In the genomic region with DNA sequence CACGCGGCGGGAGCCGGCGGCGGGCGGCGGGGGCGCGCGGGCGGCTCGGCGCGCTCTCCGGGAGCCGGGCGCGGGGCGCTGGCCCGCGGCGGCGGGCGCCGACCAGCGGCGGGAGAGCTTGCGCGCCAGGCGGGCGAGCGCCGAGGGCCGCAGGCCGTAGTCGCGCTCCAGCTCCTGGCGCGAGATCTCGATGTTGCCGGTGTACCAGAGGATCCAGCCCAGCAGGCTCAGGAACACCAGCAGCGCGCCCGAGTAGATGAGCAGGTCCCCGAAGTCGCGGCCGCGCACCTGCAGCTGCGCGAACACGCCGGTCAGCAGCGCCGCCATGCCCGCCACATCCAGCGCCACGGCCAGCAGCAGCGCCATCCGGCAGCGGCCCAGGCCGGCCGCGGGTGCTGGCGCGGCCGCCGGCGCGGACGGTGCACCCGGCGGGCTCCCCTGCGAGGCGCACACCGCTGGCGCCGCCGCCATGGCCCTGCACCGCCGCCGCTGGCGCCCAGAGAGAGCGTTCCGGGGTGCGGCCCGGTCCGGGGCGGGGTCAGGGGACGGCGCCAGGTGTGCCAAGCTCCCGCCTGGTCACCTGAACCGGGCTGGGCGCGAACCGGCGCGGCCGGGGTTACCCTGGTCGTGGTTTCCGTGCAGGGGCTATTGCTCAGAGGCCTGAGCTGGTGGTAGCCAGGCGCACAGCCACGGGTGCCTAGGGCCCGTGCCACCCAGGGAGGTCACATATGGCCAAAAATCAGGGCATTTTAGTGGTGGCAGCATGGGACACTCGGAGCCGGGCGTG, we compare ENCODE assay signal across 8 cellular contexts. TPM values are rescaled to one million over a fixed set of nuclear protein-coding genes. Genes with fewer than 3 reads are reported as not detected.
DNase-seq lines count a peak whose midpoint lies in the region; ATAC-seq and TF ChIP-seq lines count a peak whose summit lies in the region.

A gene with protein sequence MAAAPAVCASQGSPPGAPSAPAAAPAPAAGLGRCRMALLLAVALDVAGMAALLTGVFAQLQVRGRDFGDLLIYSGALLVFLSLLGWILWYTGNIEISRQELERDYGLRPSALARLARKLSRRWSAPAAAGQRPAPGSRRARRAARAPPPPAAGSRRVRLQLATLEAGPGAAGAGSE (minus strand): TSS at position 504 of the 787 bp plus-strand sequence. CDS start 33 bp downstream, at position 471.

- peak within 1 kb of the TSS; percentile 100 for H3K4me3 Mint-ChIP-seq in WTC11

- H3K27ac ChIP-seq in colonic mucosa, result peak within 1 kb of the TSS; percentile 94

- peak; percentile 75 for DNase-seq in NCI-H1436 (lab: John Stamatoyannopoulos, UW)
- DNase-seq in NCI-H1436 treated with DMSO at 0.1 percent for 48 hours (lab: John Stamatoyannopoulos, UW), result no peak
- peak; percentile 31 for DNase-seq in NCI-H1092 (lab: John Stamatoyannopoulos, UW)
- peak; percentile 73 for DNase-seq in WTC11 (ENCODE audit: low spot score)
- DNase-seq in colonic mucosa, result peak; percentile 83
- peak; percentile 77 for DNase-seq in kidney tubule cell (ENCODE audit: low spot score)
- peak; percentile 36 to 47 for DNase-seq in stimulated activated CD4-positive, alpha-beta T cell treated with anti-CD3 and anti-CD28 coated beads, Interleukin-2, amount 100 ng/mL, for 48 hours

- H3K4me1 Mint-ChIP-seq in WTC11, result peaks cover 36% of the 10 kb centered on the region

- H3K36me3 Mint-ChIP-seq in WTC11, result peaks cover 33% of the 10 kb centered on the region

- POLR2A ChIA-PET in WTC11 (lab: Charles Lee), result interaction anchor here (0.5 to 2.2 kb wide), 15 partner anchors 9 to 307 kb away, joined by 3 to 21 read pairs (median 3); a partner anchor contains a TSS

- H3K4me1 ChIP-seq in colonic mucosa, result peaks cover 23% of the 10 kb centered on the region

- H3K4me3 ChIP-seq in colonic mucosa, result peak within 1 kb of the TSS; percentile 73

- intact Hi-C loops in colonic mucosa (cut with DNase I), result loop anchor here (2.0 kb wide), 1 partner anchor 81 kb away; no protein-coding TSS in a partner anchor

- H3K9ac ChIP-seq in colonic mucosa (ENCODE audit: low read depth in 2 of 2, low read length in 2 of 2), result peak within 1 kb of the TSS; percentile 94 to 95

- peaks cover 33% of the 10 kb centered on the region for H3K27me3 Mint-ChIP-seq in WTC11 (ENCODE audit: low read depth)

- H3K27ac Mint-ChIP-seq in WTC11, result peak within 1 kb of the TSS; percentile 99

- H3K9me3 Mint-ChIP-seq in WTC11, result no peaks in the 10 kb centered on the region

- H3K36me3 ChIP-seq in colonic mucosa, result peaks cover 17% of the 10 kb centered on the region

- no peak for TF ChIP-seq CTCF in WTC11 (IDR thresholded peaks at IDR 0.05)
- no peak for TF ChIP-seq CTCF in colonic mucosa (IDR thresholded peaks at IDR 0.05)

- no peak; the same call in none of the 2 replicates for ATAC-seq in WTC11
- ATAC-seq in GM21390 (IDR thresholded peaks at IDR 0.05; ENCODE audit: unreplicated experiment), result no peak

- no peaks in the 10 kb centered on the region for H3K27me3 ChIP-seq in colonic mucosa

- CTCF ChIA-PET in WTC11 (lab: Charles Lee), result interaction anchor here (0.6 to 3.0 kb wide), 28 partner anchors 8 to 769 kb away, joined by 3 to 26 read pairs (median 4); a partner anchor contains a TSS

- H3K9me3 ChIP-seq in colonic mucosa, result no peaks in the 10 kb centered on the region

TF ChIP-seq in WTC11, 78 proteins besides CTCF, POLR2A, EP300 and RAD21:
- TF ChIP-seq, protein P1, sequence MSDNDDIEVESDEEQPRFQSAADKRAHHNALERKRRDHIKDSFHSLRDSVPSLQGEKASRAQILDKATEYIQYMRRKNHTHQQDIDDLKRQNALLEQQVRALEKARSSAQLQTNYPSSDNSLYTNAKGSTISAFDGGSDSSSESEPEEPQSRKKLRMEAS (CRISPR knock-in tag; IDR thresholded peaks at IDR 0.05), result no peak
- 0 out of 2 replicates have a peak, but pooled peaks have one; percentile 23 for TF ChIP-seq SP1 (CRISPR knock-in tag; conservative IDR thresholded peaks at IDR 0.05)
- TF ChIP-seq, protein P2, sequence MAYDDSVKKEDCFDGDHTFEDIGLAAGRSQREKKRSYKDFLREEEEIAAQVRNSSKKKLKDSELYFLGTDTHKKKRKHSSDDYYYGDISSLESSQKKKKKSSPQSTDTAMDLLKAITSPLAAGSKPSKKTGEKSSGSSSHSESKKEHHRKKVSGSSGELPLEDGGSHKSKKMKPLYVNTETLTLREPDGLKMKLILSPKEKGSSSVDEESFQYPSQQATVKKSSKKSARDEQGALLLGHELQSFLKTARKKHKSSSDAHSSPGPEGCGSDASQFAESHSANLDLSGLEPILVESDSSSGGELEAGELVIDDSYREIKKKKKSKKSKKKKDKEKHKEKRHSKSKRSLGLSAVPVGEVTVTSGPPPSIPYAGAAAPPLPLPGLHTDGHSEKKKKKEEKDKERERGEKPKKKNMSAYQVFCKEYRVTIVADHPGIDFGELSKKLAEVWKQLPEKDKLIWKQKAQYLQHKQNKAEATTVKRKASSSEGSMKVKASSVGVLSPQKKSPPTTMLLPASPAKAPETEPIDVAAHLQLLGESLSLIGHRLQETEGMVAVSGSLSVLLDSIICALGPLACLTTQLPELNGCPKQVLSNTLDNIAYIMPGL (CRISPR knock-in tag; IDR thresholded peaks at IDR 0.05), result peak; percentile 26; the same call in 1 of the 2 replicates
- no peak for TF ChIP-seq NFATC4 (CRISPR knock-in tag; IDR thresholded peaks at IDR 0.05)
- peak; percentile 36 for TF ChIP-seq ZNF423 (CRISPR knock-in tag; IDR thresholded peaks at IDR 0.05)
- TF ChIP-seq, protein P3, sequence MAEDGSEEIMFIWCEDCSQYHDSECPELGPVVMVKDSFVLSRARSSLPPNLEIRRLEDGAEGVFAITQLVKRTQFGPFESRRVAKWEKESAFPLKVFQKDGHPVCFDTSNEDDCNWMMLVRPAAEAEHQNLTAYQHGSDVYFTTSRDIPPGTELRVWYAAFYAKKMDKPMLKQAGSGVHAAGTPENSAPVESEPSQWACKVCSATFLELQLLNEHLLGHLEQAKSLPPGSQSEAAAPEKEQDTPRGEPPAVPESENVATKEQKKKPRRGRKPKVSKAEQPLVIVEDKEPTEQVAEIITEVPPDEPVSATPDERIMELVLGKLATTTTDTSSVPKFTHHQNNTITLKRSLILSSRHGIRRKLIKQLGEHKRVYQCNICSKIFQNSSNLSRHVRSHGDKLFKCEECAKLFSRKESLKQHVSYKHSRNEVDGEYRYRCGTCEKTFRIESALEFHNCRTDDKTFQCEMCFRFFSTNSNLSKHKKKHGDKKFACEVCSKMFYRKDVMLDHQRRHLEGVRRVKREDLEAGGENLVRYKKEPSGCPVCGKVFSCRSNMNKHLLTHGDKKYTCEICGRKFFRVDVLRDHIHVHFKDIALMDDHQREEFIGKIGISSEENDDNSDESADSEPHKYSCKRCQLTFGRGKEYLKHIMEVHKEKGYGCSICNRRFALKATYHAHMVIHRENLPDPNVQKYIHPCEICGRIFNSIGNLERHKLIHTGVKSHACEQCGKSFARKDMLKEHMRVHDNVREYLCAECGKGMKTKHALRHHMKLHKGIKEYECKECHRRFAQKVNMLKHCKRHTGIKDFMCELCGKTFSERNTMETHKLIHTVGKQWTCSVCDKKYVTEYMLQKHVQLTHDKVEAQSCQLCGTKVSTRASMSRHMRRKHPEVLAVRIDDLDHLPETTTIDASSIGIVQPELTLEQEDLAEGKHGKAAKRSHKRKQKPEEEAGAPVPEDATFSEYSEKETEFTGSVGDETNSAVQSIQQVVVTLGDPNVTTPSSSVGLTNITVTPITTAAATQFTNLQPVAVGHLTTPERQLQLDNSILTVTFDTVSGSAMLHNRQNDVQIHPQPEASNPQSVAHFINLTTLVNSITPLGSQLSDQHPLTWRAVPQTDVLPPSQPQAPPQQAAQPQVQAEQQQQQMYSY (CRISPR knock-in tag; IDR thresholded peaks at IDR 0.05), result 0 out of 2 replicates have a peak, but pooled peaks have one; percentile 10
TF ChIP-seq in WTC11: peak in this region for 4.

RNA-seq across cellular contexts. Expression of the gene that starts here (rescaled TPM):
- 5.8 to 8.3 TPM (median 6.5 TPM) in 3 replicates for total RNA-seq in WTC11 (2021)
- 10 to 100 TPM; 78.1 to 85.9 TPM for total RNA-seq in colonic mucosa
